8 cellular contexts compared by ENCODE assay signal in the genomic region with DNA sequence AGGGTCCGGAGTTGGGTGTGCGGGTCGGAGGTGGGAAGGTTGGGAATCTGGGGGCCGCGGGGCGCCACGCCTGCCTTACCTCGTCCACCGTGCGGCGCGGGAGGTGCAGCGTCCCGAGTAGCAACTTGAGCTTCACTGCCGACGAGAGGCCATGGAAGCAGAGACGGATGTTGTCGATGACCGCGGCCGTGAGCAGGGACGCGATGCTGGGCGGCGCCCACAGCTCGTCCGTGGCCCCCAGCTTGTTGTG. TPM values are rescaled to one million over a fixed set of nuclear protein-coding genes. Genes with fewer than 3 reads are reported as not detected.
A peak's percentile ranks its signal among the peaks of the same experiment; 100 is the strongest.
DNase-seq lines count a peak whose midpoint lies in the region; ATAC-seq, FAIRE-seq and TF ChIP-seq lines count a peak whose summit lies in the region.

No MANE protein-coding gene starts in this region.

- in situ Hi-C loops in Panc1 (cut with HindIII; ENCODE audit: low pct_unique_long_range_greater_than_20kb, low sequenced_read_pairs) = no loop called here

- peak overlapping the region; percentile 92 for H3K4me3 ChIP-seq in CD8-positive, alpha-beta memory T cell (ENCODE audit: low read length)
- H3K4me3 ChIP-seq in Panc1 (ENCODE audit: low read depth in 2 of 2, low read length in 2 of 2) (peak overlapping the region; percentile 60 to 69), osteoblast (ENCODE audit: insufficient read depth, low read length) (peak overlapping the region; percentile 99)

- TF ChIP-seq CTCF in Panc1 (IDR thresholded peaks at IDR 0.05) (no peak), osteoblast (IDR thresholded peaks at IDR 0.05; ENCODE audit: extremely low read depth, low read depth, low read length) (no peak), D721Med (IDR thresholded peaks at IDR 0.05; ENCODE audit: insufficient read depth, missing control alignments) (no peak)

- POLR2A ChIA-PET in CD8-positive, alpha-beta memory T cell (lab: Charles Lee) = interaction anchor here (0.5 to 1.2 kb wide), 4 partner anchors 13 to 1345 kb away, joined by 3 read pairs; no protein-coding TSS in a partner anchor
- POLR2A ChIA-PET in Panc1 (lab: Charles Lee) = interaction anchor here (0.5 kb wide), 1 partner anchor 134 kb away, joined by 5 read pairs; no protein-coding TSS in a partner anchor

- H3K9me3 ChIP-seq in CD8-positive, alpha-beta memory T cell (ENCODE audit: low read length) = no peaks in the 10 kb centered on the region
- H3K9me3 ChIP-seq in Panc1 (ENCODE audit: control insufficient read depth, insufficient read depth, low read depth, low read length) (no peaks in the 10 kb centered on the region), osteoblast (ENCODE audit: low read depth, low read length) (no peaks in the 10 kb centered on the region)

- CTCF ChIA-PET in CD8-positive, alpha-beta memory T cell (lab: Charles Lee) = interaction anchor here (1.9 kb wide), 1 partner anchor 8 kb away, joined by 6 read pairs; no protein-coding TSS in a partner anchor
- CTCF ChIA-PET in Panc1 (lab: Charles Lee) = no interaction called here

- H3K4me2 ChIP-seq in osteoblast (ENCODE audit: insufficient read depth, low read length) = peak overlapping the region; percentile 91

- no peaks in the 10 kb centered on the region for H3K27me3 ChIP-seq in CD8-positive, alpha-beta memory T cell (ENCODE audit: insufficient read depth, low read length, poor library complexity, severe bottlenecking)
- no peaks in the 10 kb centered on the region for H3K27me3 ChIP-seq in Panc1 (ENCODE audit: control insufficient read depth, insufficient read depth, low read length)
- H3K27me3 ChIP-seq in osteoblast (ENCODE audit: insufficient read depth, low read length) = no peaks in the 10 kb centered on the region

- H3K27ac Mint-ChIP-seq in CD8-positive, alpha-beta memory T cell = peak overlapping the region; percentile 82 to 98 (median 93)

- H3K4me1 ChIP-seq in CD8-positive, alpha-beta memory T cell (ENCODE audit: insufficient read depth, low read length) = peaks cover 25% of the 10 kb centered on the region
- H3K4me1 ChIP-seq in Panc1 (ENCODE audit: control insufficient read depth, insufficient read depth, low read length) (no peaks in the 10 kb centered on the region), osteoblast (ENCODE audit: insufficient read depth, low read length) (peaks cover 5% of the 10 kb centered on the region)

- H3K4me3 Mint-ChIP-seq in CD8-positive, alpha-beta memory T cell = peak overlapping the region; percentile 89 to 99 (median 93)

- H2AFZ ChIP-seq in osteoblast (ENCODE audit: low read length) = peak overlapping the region; percentile 99

- H4K20me1 ChIP-seq in osteoblast (ENCODE audit: insufficient read depth, low read length) = peaks cover 24% of the 10 kb centered on the region

- no peak for DNase-seq in CD8-positive, alpha-beta memory T cell
- DNase-seq in Panc1 (ENCODE audit: low read depth, low spot score) (no peak), osteoblast (ENCODE audit: insufficient read length, low spot score, missing footprints) (no peak), D721Med (ENCODE audit: insufficient read length, low spot score) (no peak), amniotic stem cell (lab: John Stamatoyannopoulos, UW) (no peak), sciatic nerve (ENCODE audit: low spot score) (no peak)

- no peak for FAIRE-seq in D721Med (lab: Jason Lieb, UNC)

- peaks cover 0 to 29% (median 3%) of the 10 kb centered on the region in 3 donors for H3K36me3 Mint-ChIP-seq in CD8-positive, alpha-beta memory T cell

- no peaks in the 10 kb centered on the region for H3K36me3 ChIP-seq in CD8-positive, alpha-beta memory T cell (ENCODE audit: insufficient read depth, low read length)
- H3K36me3 ChIP-seq in Panc1 (ENCODE audit: control insufficient read depth, insufficient read depth, low read length) = peaks cover 3% of the 10 kb centered on the region; the same call in 1 of the 2 replicates
- H3K36me3 ChIP-seq in osteoblast (ENCODE audit: insufficient read depth, low read length) = peaks cover 11% of the 10 kb centered on the region

- no peaks in the 10 kb centered on the region for H3K27me3 Mint-ChIP-seq in CD8-positive, alpha-beta memory T cell

- ATAC-seq in Panc1 (peak; percentile 44), esophagus mucosa (peak; percentile 7), HG03196 (IDR thresholded peaks at IDR 0.05; ENCODE audit: unreplicated experiment) (no peak), sciatic nerve (no peak)

- intact Hi-C loops in Panc1 (cut with micrococcal nuclease; ENCODE audit: unreplicated experiment) = no loop called here
- intact Hi-C loops in sciatic nerve (cut with DNase I) = no loop called here

- no peaks in the 10 kb centered on the region for H3K9me3 Mint-ChIP-seq in CD8-positive, alpha-beta memory T cell

- H3K79me2 ChIP-seq in osteoblast (ENCODE audit: insufficient read depth, low read length) = peaks cover 47% of the 10 kb centered on the region

- H3K27ac ChIP-seq in CD8-positive, alpha-beta memory T cell (ENCODE audit: low read depth, low read length) = peak overlapping the region; percentile 99
- H3K27ac ChIP-seq in Panc1 (ENCODE audit: low read length) (peak overlapping the region; percentile 84), osteoblast (ENCODE audit: low read depth, low read length) (peak overlapping the region; percentile 98)

- BruUV-seq in Panc1 (replicated peaks; lab: Mats Ljungman, UMichigan) = no TSS peak

- H3K4me1 Mint-ChIP-seq in CD8-positive, alpha-beta memory T cell = peaks cover 31 to 40% (median 35%) of the 10 kb centered on the region in 3 donors

RNA-seq across cellular contexts. Expression of a gene that starts 0.2 kb away (rescaled TPM):
- 10 to 100 TPM; 42.5 to 44.6 TPM for total RNA-seq in CD8-positive, alpha-beta memory T cell
- 31.2 TPM for polyA plus RNA-seq in CD8-positive, alpha-beta memory T cell
- 27.0 TPM for total RNA-seq in Panc1 (2021; ENCODE audit: unreplicated experiment)
- polyA plus RNA-seq in Panc1 (2012; ENCODE audit: insufficient read length) = 40.7 TPM
- 25.8 TPM for total RNA-seq in esophagus mucosa
- total RNA-seq in osteoblast = 19.2 and 19.9 TPM in 2 replicates
- 27.2 TPM for total RNA-seq in sciatic nerve

RNA-seq across cellular contexts. Expression of a gene that starts 50.5 kb away (rescaled TPM):
- total RNA-seq in CD8-positive, alpha-beta memory T cell = under 1 TPM; 0.42 to 0.55 TPM
- not detected for polyA plus RNA-seq in CD8-positive, alpha-beta memory T cell
- 16.6 TPM for total RNA-seq in Panc1 (2021; ENCODE audit: unreplicated experiment)
- 25.9 TPM for polyA plus RNA-seq in Panc1 (2012; ENCODE audit: insufficient read length)
- total RNA-seq in esophagus mucosa = 0.04 TPM
- total RNA-seq in osteoblast = under 0.01 TPM in 2 replicates
- 8.1 TPM for total RNA-seq in sciatic nerve

Comparison
In these comparisons a context has a peak if more than half of its experiments do, and no peak if none do; other contexts are left out.
1. ATAC-seq: peak in Panc1 (single experiment) and esophagus mucosa (single experiment); none in HG03196 (single experiment) and sciatic nerve (single experiment).
2. Peak in every context shown above with its lines, with median percentiles within 50 percentile points of each other: H3K27ac ChIP-seq and H3K4me3 ChIP-seq.